15 cellular contexts compared by ENCODE assay signal in the genomic region with DNA sequence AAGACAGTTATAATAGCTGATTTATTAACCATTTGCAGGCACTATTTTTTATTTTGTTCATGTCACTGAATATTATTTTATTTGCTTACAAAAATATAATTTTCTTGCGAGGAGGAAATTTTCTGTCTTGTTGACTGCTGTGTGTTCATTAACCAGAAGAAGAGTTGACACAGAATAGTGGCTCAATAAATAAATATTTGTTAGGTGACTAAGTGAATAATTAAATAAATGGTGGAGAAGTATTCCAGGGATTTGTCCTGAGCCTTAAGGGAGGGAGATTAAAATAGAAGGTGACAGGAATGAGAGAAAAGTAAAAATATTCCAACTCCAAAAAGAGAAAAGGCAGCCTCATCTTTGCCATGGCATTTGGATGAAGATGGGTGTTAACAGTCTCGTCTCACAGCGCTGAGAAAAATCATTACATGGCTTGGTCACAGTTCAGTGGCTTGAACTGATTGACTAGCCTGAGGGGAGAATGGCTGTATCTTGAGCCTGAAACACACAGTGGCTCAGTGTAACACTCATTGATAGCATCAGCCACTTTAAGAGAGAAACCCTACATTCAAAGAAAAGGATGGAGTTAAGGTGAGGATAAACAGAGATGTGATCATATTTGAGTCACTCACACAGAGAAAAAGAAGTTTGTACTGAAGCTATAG.
"Had no signal": no experiment of that assay in that cellular context is flagged by ENCODE, and none has a peak within 500 bp of the region (broad histone marks: within the 10 kb centered on the region; RNA-seq: fewer than 3 reads in every experiment).

No MANE protein-coding gene starts in this region.

- H3K4me3 Mint-ChIP-seq: nephron; stimulated activated naive CD8-positive, alpha-beta T cell treated with anti-CD3 and anti-CD28 coated beads, Interleukin-15, amount 100 ng/mL, for 72 hours; T-helper 2 cell treated with Interferon-gamma antibody and Interleukin-4, amounts not matched to agents 5 μg/mL and 100 μg/mL, for 36 hours had no signal

- H3K36me3 ChIP-seq: adrenal gland, colonic mucosa, left ventricle myocardium inferior had no signal

- H3K27ac Mint-ChIP-seq: activated T-helper 2 cell treated with anti-CD3 and anti-CD28 coated beads, Interferon-gamma antibody, Interleukin-2, Interleukin-4, amounts not matched to agents 10 μg/mL and 5 μg/mL and 100 μg/mL, durations not matched to agents 14 hours and 24 hours and 36 hours; nephron; stimulated activated naive CD8-positive, alpha-beta T cell treated with anti-CD3 and anti-CD28 coated beads, Interleukin-15, amount 100 ng/mL, for 72 hours; T-helper 2 cell treated with Interferon-gamma antibody and Interleukin-4, amounts not matched to agents 5 μg/mL and 100 μg/mL, for 36 hours had no signal

- H3K9me3 Mint-ChIP-seq: activated T-helper 2 cell treated with anti-CD3 and anti-CD28 coated beads, Interferon-gamma antibody, Interleukin-2, Interleukin-4, amounts not matched to agents 10 μg/mL and 5 μg/mL and 100 μg/mL, durations not matched to agents 14 hours and 24 hours and 36 hours; stimulated activated naive CD8-positive, alpha-beta T cell treated with anti-CD3 and anti-CD28 coated beads, Interleukin-15, amount 100 ng/mL, for 72 hours; T-helper 2 cell treated with Interferon-gamma antibody and Interleukin-4, amounts not matched to agents 5 μg/mL and 100 μg/mL, for 36 hours had no signal

- H3K27me3 Mint-ChIP-seq: stimulated activated naive CD8-positive, alpha-beta T cell treated with anti-CD3 and anti-CD28 coated beads, Interleukin-15, amount 100 ng/mL, for 72 hours had no signal

- H3K4me1 Mint-ChIP-seq: nephron; stimulated activated naive CD8-positive, alpha-beta T cell treated with anti-CD3 and anti-CD28 coated beads, Interleukin-15, amount 100 ng/mL, for 72 hours had no signal

- ATAC-seq: stimulated activated naive CD8-positive, alpha-beta T cell treated with anti-CD3 and anti-CD28 coated beads, Interleukin-15, amount 100 ng/mL, for 72 hours had no signal

- H3K9me3 ChIP-seq: adrenal gland, colonic mucosa, left ventricle myocardium inferior, testis had no signal

- H3K4me1 ChIP-seq: adrenal gland, colonic mucosa, left ventricle myocardium inferior, testis had no signal

- H3K4me3 ChIP-seq: adrenal gland, colonic mucosa, left ventricle myocardium inferior, testis had no signal

- H3K27me3 ChIP-seq: adrenal gland, colonic mucosa, testis had no signal

- DNase-seq: activated CD4-positive, alpha-beta T cell treated with anti-CD3 and anti-CD28 coated beads, Interleukin-2, amount 50 U/mL, for 1 hour; activated naive CD4-positive, alpha-beta T cell treated with anti-CD3 and anti-CD28 coated beads, Interleukin-2, amount 50 U/mL, for 16 hours; adrenal gland; colonic mucosa; effector CD8-positive, alpha-beta T cell; hypothalamus; left ventricle myocardium inferior; mesenchymal stem cell; stimulated activated CD4-positive, alpha-beta T cell treated with anti-CD3 and anti-CD28 coated beads, Interleukin-15, amount 100 ng/mL, for 24 hours; stimulated activated CD4-positive, alpha-beta T cell treated with anti-CD3 and anti-CD28 coated beads, Interleukin-4, amount 100 ng/mL, for 24 hours; stimulated activated naive CD8-positive, alpha-beta T cell treated with anti-CD3 and anti-CD28 coated beads, Interleukin-15, amount 100 ng/mL, for 72 hours; testis had no signal

- H3K27ac ChIP-seq: adrenal gland, colonic mucosa, left ventricle myocardium inferior, testis had no signal
